8 cellular contexts compared by ENCODE assay signal in genomic region chr3:123081718-123082369, GRCh38. TPM values are rescaled to one million over a fixed set of nuclear protein-coding genes. Genes with fewer than 3 reads are reported as not detected.
DNase-seq lines count a peak whose midpoint lies in the region; ATAC-seq and TF ChIP-seq lines count a peak whose summit lies in the region.
"Had no signal": no experiment of that assay in that cellular context is flagged by ENCODE, and none has a peak within 500 bp of the region (broad histone marks: within the 10 kb centered on the region; RNA-seq: fewer than 3 reads in every experiment).

No MANE protein-coding gene starts in this region.

- no peaks in the 10 kb centered on the region for H3K9me3 Mint-ChIP-seq in stimulated activated effector memory CD8-positive, alpha-beta T cell treated with anti-CD3 and anti-CD28 coated beads, Interleukin-12 subunit alpha, Interleukin-12 subunit beta, amount 100 ng/mL, for 72 hours

- H3K4me3 Mint-ChIP-seq in stimulated activated effector memory CD8-positive, alpha-beta T cell treated with anti-CD3 and anti-CD28 coated beads, Interleukin-12 subunit alpha, Interleukin-12 subunit beta, amount 100 ng/mL, for 72 hours, result no peak overlapping the region

- peaks cover 43% of the 10 kb centered on the region for H3K4me1 Mint-ChIP-seq in stimulated activated effector memory CD8-positive, alpha-beta T cell treated with anti-CD3 and anti-CD28 coated beads, Interleukin-12 subunit alpha, Interleukin-12 subunit beta, amount 100 ng/mL, for 72 hours

- intact Hi-C loops in colonic mucosa (cut with DNase I), result no loop called here

- TF ChIP-seq CTCF in colonic mucosa (IDR thresholded peaks at IDR 0.05), result no peak

- H3K9ac ChIP-seq in colonic mucosa (ENCODE audit: low read depth in 2 of 2, low read length in 2 of 2), result peak overlapping the region in 1 of 2 donors; percentile 2

- peak overlapping the region; percentile 3 for H3K27ac ChIP-seq in colonic mucosa
- no peak overlapping the region for H3K27ac ChIP-seq in SJCRH30
- H3K27ac ChIP-seq: neutrophil had no signal

- H3K9me3 ChIP-seq in colonic mucosa, result no peaks in the 10 kb centered on the region
- no peaks in the 10 kb centered on the region for H3K9me3 ChIP-seq in SJCRH30 (replicated peaks)
- H3K9me3 ChIP-seq: neutrophil had no signal

- no peaks in the 10 kb centered on the region for H3K27me3 ChIP-seq in colonic mucosa
- H3K27me3 ChIP-seq in SJCRH30, result no peaks in the 10 kb centered on the region
- H3K27me3 ChIP-seq: neutrophil had no signal

- H3K36me3 ChIP-seq in colonic mucosa, result no peaks in the 10 kb centered on the region
- H3K36me3 ChIP-seq in SJCRH30, result no peaks in the 10 kb centered on the region
- H3K36me3 ChIP-seq: neutrophil had no signal

- peak; percentile 92 for DNase-seq in NCI-H1092 treated with DMSO at 0.1 percent for 48 hours (lab: John Stamatoyannopoulos, UW)
- no peak for DNase-seq in colonic mucosa
- DNase-seq in stimulated activated effector memory CD8-positive, alpha-beta T cell treated with anti-CD3 and anti-CD28 coated beads, Interleukin-12 subunit alpha, Interleukin-12 subunit beta, amount 100 ng/mL, for 72 hours (ENCODE audit: low spot score in 2 of 2), result no peak
- no peak for DNase-seq in activated CD8-positive, alpha-beta memory T cell treated with anti-CD3 and anti-CD28 coated beads, Interleukin-2, amount 50 U/mL, for 48 hours
- DNase-seq in activated CD4-positive, CD25-positive, alpha-beta regulatory T cell (lab: John Stamatoyannopoulos, UW), result no peak
- no peak for DNase-seq in SJCRH30

- no peaks in the 10 kb centered on the region for H3K36me3 Mint-ChIP-seq in stimulated activated effector memory CD8-positive, alpha-beta T cell treated with anti-CD3 and anti-CD28 coated beads, Interleukin-12 subunit alpha, Interleukin-12 subunit beta, amount 100 ng/mL, for 72 hours

- peak overlapping the region; percentile 20 for H3K27ac Mint-ChIP-seq in stimulated activated effector memory CD8-positive, alpha-beta T cell treated with anti-CD3 and anti-CD28 coated beads, Interleukin-12 subunit alpha, Interleukin-12 subunit beta, amount 100 ng/mL, for 72 hours

- ATAC-seq in GM19455 (IDR thresholded peaks at IDR 0.05; ENCODE audit: unreplicated experiment), result peak; percentile 35
- ATAC-seq in stimulated activated effector memory CD8-positive, alpha-beta T cell treated with anti-CD3 and anti-CD28 coated beads, Interleukin-12 subunit alpha, Interleukin-12 subunit beta, amount 100 ng/mL, for 72 hours, result no peak

- H3K4me1 ChIP-seq in colonic mucosa (no peaks in the 10 kb centered on the region), SJCRH30 (peaks cover 52% of the 10 kb centered on the region)

- no peak overlapping the region for H3K4me3 ChIP-seq in colonic mucosa
- no peak overlapping the region for H3K4me3 ChIP-seq in SJCRH30

RNA-seq across cellular contexts. Expression of gene PDIA5, which starts 15.0 kb away (rescaled TPM):
- total RNA-seq in colonic mucosa, result 10 to 100 TPM; 36.5 to 40.1 TPM
- 14.7 and 16.1 TPM in 2 replicates for total RNA-seq in SJCRH30 (2014; rRNA removed; shearing (Covaris generic))

RNA-seq across cellular contexts. Expression of gene SEMA5B, which starts 54.3 kb away (rescaled TPM):
- 1 to 10 TPM in 1 of 2 donors, under 1 TPM in 1; 0.40 to 1.3 TPM for total RNA-seq in colonic mucosa
- 0.16 TPM in 1 of 2 replicates, not detected in the other for total RNA-seq in SJCRH30 (2014; rRNA removed; shearing (Covaris generic))
